ENCODE assay signal across 13 cellular contexts in the genomic region with DNA sequence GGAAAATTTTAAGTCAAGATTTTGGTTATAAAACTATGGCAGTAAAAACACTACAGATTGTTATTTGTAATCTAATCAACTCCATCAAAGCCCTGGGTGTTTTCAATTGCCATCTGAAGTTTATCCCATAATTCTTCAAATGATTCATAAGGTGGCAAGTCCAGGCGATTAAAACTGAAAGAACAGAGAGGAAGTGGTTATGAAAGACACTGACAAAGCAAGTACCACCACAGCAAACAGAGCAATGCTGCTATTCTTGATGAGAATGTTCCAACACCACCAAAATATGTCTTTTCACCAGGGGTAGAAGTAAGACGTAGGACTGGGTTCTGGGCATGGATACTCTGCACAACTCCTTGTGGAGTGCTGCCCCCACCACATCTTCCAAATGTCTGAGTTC.
DNase-seq lines count a peak whose midpoint lies in the region; ATAC-seq, FAIRE-seq and TF ChIP-seq lines count a peak whose summit lies in the region.
"Had no signal": no experiment of that assay in that cellular context is flagged by ENCODE, and none has a peak within 500 bp of the region (broad histone marks: within the 10 kb centered on the region; RNA-seq: fewer than 3 reads in every experiment).

No MANE protein-coding gene starts in this region.

- CTCF ChIA-PET in K562 (lab: Yijun Ruan, JAX; ENCODE audit: low intra/inter-chr PET ratio) = no interaction called here

- BruUV-seq in K562 (replicated peaks; lab: Mats Ljungman, UMichigan) = no TSS peak

- no peak overlapping the region for H3K27ac ChIP-seq in K562 (ENCODE audit: extremely low read depth, low read depth, low read length)
- H3K27ac ChIP-seq: psoas muscle had no signal

- no peaks in the 10 kb centered on the region for H3K27me3 ChIP-seq in K562 (ENCODE audit: control insufficient read depth in 2 of 2, insufficient read depth in 2 of 2, low read length in 2 of 2)

- no peak for FAIRE-seq in K562 (lab: Jason Lieb, UNC)
- FAIRE-seq: HepG2 had no signal

- no peak for TF ChIP-seq EP300 in K562 (IDR thresholded peaks at IDR 0.05; ENCODE audit: low read length)

- H3K4me3 ChIP-seq in K562 = no peak overlapping the region
- H3K4me3 ChIP-seq: psoas muscle had no signal

- H3K9me3 ChIP-seq in K562 (replicated peaks; ENCODE audit: control insufficient read depth, insufficient read depth, low read depth, low read length) = no peaks in the 10 kb centered on the region
- H3K9me3 ChIP-seq: psoas muscle had no signal

- in situ Hi-C loops in K562 (cut with MboI) = no loop called here

- intact Hi-C loops in K562 (cut with micrococcal nuclease) = no loop called here

- POLR2A ChIA-PET in K562 (lab: Yijun Ruan, JAX) = interaction anchor here (0.5 kb wide), 1 partner anchor 10 kb away, joined by 3 read pairs; no protein-coding TSS in a partner anchor

- no peak overlapping the region for H3K9ac ChIP-seq in K562 (ENCODE audit: insufficient read depth in 1 of 2, low read depth in 2 of 2, low read length in 2 of 2)

- 48% methylated on average over 2 of the region's 2 CpGs for WGBS in K562 (ENCODE audit: insufficient coverage, low coverage, missing lambda C conversion rate)

- TF ChIP-seq RAD21 in K562 (CRISPR knock-in tag; conservative IDR thresholded peaks at IDR 0.05 in 1 of 2, IDR thresholded peaks at IDR 0.05 in 1 of 2) = no peak

- DNase-seq in KG1 (lab: John Stamatoyannopoulos, UW) (peak; percentile 9), K562 (ENCODE audit: extremely low read depth in 1 of 4, low spot score in 3 of 4) (no peak), amygdala (lab: John Stamatoyannopoulos, UW) (no peak), kidney glomerular epithelial cell (lab: John Stamatoyannopoulos, UW) (no peak), ureter (ENCODE audit: low spot score) (no peak)
- no peak for DNase-seq in activated CD8-positive, alpha-beta memory T cell treated with anti-CD3 and anti-CD28 coated beads, Interleukin-2, amount 50 U/mL, for 48 hours
- DNase-seq: DMS153, immature natural killer cell, psoas muscle had no signal

- TF ChIP-seq POLR2A in K562 (conservative IDR thresholded peaks at IDR 0.05) = no peak

- no peak for TF ChIP-seq CTCF in K562 (IDR thresholded peaks at IDR 0.05 in 2 of 3, conservative IDR thresholded peaks at IDR 0.05 in 1 of 3; ENCODE audit: insufficient read depth in 2 of 3, low read depth in 1 of 3, low read length in 3 of 3)

- peak; percentile 73 for ATAC-seq in GM18511 (IDR thresholded peaks at IDR 0.05; ENCODE audit: unreplicated experiment)
- peak; percentile 78 for ATAC-seq in GM21528 (IDR thresholded peaks at IDR 0.05; ENCODE audit: low FRiP score, unreplicated experiment)
- ATAC-seq in K562 = no peak
- ATAC-seq: HepG2, Panc1 had no signal

- no peaks in the 10 kb centered on the region for H3K4me1 ChIP-seq in K562 (replicated peaks in 1 of 2; ENCODE audit: control insufficient read depth in 2 of 2, insufficient read depth in 2 of 2, low read length in 2 of 2)
- H3K4me1 ChIP-seq: psoas muscle had no signal

- H3K79me2 ChIP-seq in K562 (ENCODE audit: control insufficient read depth, insufficient read depth, low read length) = no peaks in the 10 kb centered on the region

- H3K9me1 ChIP-seq in K562 (ENCODE audit: control insufficient read depth, insufficient read depth, low read length) = no peaks in the 10 kb centered on the region

- no peaks in the 10 kb centered on the region for H4K20me1 ChIP-seq in K562 (replicated peaks; ENCODE audit: control insufficient read depth, insufficient read depth, low read length)

- H2AFZ ChIP-seq in K562 (ENCODE audit: low read depth, low read length) = no peak overlapping the region

- H3K4me2 ChIP-seq in K562 (ENCODE audit: insufficient read depth, low read length) = no peak overlapping the region

- no peaks in the 10 kb centered on the region for H3K36me3 ChIP-seq in K562 (ENCODE audit: control insufficient read depth, insufficient read depth, low read length)

TF ChIP-seq in K562, 482 proteins besides CTCF, POLR2A, EP300 and RAD21:
- 0 out of 2 replicates have a peak, but pooled peaks have one; percentile 9 for TF ChIP-seq SPI1 (IDR thresholded peaks at IDR 0.05; ENCODE audit: borderline replicate concordance, low read depth, low read length)
- no peak for TF ChIP-seq SMAD1 (IDR thresholded peaks at IDR 0.05; ENCODE audit: low read depth, low read length, partially characterized antibody)
TF ChIP-seq in K562: peak in this region for 1.
